17 cellular contexts compared by ENCODE assay signal in genomic region chr16:57996406-57997175, GRCh38. TPM values are rescaled to one million over a fixed set of nuclear protein-coding genes. Genes with fewer than 3 reads are reported as not detected.
"Had no signal": no experiment of that assay in that cellular context is flagged by ENCODE, and none has a peak within 500 bp of the region (broad histone marks: within the 10 kb centered on the region; RNA-seq: fewer than 3 reads in every experiment).

No MANE protein-coding gene starts in this region.

- H3K9me3 Mint-ChIP-seq: activated naive CD4-positive, alpha-beta T cell treated with anti-CD3 and anti-CD28 coated beads, Interleukin-2, amount 50 U/mL, for 72 hours had no signal

- H3K36me3 Mint-ChIP-seq: activated naive CD4-positive, alpha-beta T cell treated with anti-CD3 and anti-CD28 coated beads, Interleukin-2, amount 50 U/mL, for 72 hours had no signal

- H3K27ac ChIP-seq: cardiac muscle cell, esophagus muscularis mucosa had no signal

- H3K27me3 ChIP-seq: cardiac muscle cell, esophagus muscularis mucosa had no signal

- H3K9me3 ChIP-seq: esophagus muscularis mucosa, SK-N-SH had no signal

- H3K4me3 ChIP-seq: cardiac muscle cell, esophagus muscularis mucosa had no signal

- DNase-seq: activated CD4-positive, CD25-positive, alpha-beta regulatory T cell treated with anti-CD3 and anti-CD28 coated beads, Interleukin-2, amount 50 U/mL, for 72 hours; activated T-cell treated with anti-CD3 and anti-CD28 coated beads for 4 hours; hippocampal formation; midbrain; SK-N-SH; stimulated activated CD4-positive, alpha-beta T cell treated with anti-CD3 and anti-CD28 coated beads, Interleukin-15, amount 100 ng/mL, for 24 hours; stimulated activated CD4-positive, alpha-beta T cell treated with anti-CD3 and anti-CD28 coated beads, Interleukin-4, amount 100 ng/mL, for 1 hour; stimulated activated naive CD4-positive, alpha-beta T cell treated with Interleukin-2 at 50 U/mL for 16 hours; T-helper 1 cell; trophoblast cell had no signal

- ATAC-seq: activated naive CD4-positive, alpha-beta T cell treated with anti-CD3 and anti-CD28 coated beads, Interleukin-2, amount 50 U/mL, for 72 hours had no signal

RNA-seq across cellular contexts. Expression of gene CNGB1, which starts 25.7 kb away (rescaled TPM):
- total RNA-seq: activated CD8-positive, alpha-beta memory T cell treated with anti-CD3 and anti-CD28 coated beads for 36 hours; cardiac muscle cell; glomerular endothelial cell; lower leg skin; myocyte had no signal
